Comparison of ENCODE assay signal across 1 cellular context in genomic region chr3:183447206-183448001, GRCh38.
TF ChIP-seq lines count a peak whose summit lies in the region.

No MANE protein-coding gene starts in this region.

TF ChIP-seq in SK-N-SH, 30 proteins besides CTCF, POLR2A, EP300 and RAD21 (continued from another document):
- TF ChIP-seq REST (IDR thresholded peaks at IDR 0.05; ENCODE audit: low read depth, low read length) (no peak), IRF3 (IDR thresholded peaks at IDR 0.05; ENCODE audit: low read depth, low read length) (no peak), USF2 (IDR thresholded peaks at IDR 0.05; ENCODE audit: borderline replicate concordance, low read depth, low read length) (no peak), POLR2AphosphoS5 (IDR thresholded peaks at IDR 0.05; ENCODE audit: low read depth, low read length) (peak; percentile 90)
